Comparison of ENCODE assay signal across 1 cellular context in the genomic region with DNA sequence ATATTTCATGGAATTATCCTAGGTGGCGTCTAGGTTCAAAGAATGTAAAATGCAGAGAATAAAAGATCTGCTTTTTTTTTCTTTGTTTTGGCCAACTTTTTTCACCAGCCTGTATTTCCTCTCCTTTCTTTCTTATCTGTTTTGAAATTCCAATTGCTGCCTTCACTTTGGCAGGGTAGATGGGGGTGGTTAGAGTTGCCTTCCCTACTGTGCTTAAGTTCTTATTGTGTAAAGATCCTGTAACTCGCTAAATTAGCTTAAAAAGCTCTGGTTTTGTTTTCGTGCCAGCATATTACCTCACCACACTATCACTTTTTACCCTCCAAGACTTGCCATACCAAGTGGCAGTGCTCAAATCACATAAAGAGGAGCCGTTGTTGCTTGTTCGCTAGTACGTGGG.
TF ChIP-seq lines count a peak whose summit lies in the region.

No MANE protein-coding gene starts in this region.

TF ChIP-seq in H1, 55 proteins besides CTCF, POLR2A, EP300 and RAD21 (continued from another document):
- TF ChIP-seq, protein P1, sequence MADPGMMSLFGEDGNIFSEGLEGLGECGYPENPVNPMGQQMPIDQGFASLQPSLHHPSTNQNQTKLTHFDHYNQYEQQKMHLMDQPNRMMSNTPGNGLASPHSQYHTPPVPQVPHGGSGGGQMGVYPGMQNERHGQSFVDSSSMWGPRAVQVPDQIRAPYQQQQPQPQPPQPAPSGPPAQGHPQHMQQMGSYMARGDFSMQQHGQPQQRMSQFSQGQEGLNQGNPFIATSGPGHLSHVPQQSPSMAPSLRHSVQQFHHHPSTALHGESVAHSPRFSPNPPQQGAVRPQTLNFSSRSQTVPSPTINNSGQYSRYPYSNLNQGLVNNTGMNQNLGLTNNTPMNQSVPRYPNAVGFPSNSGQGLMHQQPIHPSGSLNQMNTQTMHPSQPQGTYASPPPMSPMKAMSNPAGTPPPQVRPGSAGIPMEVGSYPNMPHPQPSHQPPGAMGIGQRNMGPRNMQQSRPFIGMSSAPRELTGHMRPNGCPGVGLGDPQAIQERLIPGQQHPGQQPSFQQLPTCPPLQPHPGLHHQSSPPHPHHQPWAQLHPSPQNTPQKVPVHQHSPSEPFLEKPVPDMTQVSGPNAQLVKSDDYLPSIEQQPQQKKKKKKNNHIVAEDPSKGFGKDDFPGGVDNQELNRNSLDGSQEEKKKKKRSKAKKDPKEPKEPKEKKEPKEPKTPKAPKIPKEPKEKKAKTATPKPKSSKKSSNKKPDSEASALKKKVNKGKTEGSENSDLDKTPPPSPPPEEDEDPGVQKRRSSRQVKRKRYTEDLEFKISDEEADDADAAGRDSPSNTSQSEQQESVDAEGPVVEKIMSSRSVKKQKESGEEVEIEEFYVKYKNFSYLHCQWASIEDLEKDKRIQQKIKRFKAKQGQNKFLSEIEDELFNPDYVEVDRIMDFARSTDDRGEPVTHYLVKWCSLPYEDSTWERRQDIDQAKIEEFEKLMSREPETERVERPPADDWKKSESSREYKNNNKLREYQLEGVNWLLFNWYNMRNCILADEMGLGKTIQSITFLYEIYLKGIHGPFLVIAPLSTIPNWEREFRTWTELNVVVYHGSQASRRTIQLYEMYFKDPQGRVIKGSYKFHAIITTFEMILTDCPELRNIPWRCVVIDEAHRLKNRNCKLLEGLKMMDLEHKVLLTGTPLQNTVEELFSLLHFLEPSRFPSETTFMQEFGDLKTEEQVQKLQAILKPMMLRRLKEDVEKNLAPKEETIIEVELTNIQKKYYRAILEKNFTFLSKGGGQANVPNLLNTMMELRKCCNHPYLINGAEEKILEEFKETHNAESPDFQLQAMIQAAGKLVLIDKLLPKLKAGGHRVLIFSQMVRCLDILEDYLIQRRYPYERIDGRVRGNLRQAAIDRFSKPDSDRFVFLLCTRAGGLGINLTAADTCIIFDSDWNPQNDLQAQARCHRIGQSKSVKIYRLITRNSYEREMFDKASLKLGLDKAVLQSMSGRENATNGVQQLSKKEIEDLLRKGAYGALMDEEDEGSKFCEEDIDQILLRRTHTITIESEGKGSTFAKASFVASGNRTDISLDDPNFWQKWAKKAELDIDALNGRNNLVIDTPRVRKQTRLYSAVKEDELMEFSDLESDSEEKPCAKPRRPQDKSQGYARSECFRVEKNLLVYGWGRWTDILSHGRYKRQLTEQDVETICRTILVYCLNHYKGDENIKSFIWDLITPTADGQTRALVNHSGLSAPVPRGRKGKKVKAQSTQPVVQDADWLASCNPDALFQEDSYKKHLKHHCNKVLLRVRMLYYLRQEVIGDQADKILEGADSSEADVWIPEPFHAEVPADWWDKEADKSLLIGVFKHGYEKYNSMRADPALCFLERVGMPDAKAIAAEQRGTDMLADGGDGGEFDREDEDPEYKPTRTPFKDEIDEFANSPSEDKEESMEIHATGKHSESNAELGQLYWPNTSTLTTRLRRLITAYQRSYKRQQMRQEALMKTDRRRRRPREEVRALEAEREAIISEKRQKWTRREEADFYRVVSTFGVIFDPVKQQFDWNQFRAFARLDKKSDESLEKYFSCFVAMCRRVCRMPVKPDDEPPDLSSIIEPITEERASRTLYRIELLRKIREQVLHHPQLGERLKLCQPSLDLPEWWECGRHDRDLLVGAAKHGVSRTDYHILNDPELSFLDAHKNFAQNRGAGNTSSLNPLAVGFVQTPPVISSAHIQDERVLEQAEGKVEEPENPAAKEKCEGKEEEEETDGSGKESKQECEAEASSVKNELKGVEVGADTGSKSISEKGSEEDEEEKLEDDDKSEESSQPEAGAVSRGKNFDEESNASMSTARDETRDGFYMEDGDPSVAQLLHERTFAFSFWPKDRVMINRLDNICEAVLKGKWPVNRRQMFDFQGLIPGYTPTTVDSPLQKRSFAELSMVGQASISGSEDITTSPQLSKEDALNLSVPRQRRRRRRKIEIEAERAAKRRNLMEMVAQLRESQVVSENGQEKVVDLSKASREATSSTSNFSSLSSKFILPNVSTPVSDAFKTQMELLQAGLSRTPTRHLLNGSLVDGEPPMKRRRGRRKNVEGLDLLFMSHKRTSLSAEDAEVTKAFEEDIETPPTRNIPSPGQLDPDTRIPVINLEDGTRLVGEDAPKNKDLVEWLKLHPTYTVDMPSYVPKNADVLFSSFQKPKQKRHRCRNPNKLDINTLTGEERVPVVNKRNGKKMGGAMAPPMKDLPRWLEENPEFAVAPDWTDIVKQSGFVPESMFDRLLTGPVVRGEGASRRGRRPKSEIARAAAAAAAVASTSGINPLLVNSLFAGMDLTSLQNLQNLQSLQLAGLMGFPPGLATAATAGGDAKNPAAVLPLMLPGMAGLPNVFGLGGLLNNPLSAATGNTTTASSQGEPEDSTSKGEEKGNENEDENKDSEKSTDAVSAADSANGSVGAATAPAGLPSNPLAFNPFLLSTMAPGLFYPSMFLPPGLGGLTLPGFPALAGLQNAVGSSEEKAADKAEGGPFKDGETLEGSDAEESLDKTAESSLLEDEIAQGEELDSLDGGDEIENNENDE (IDR thresholded peaks at IDR 0.05; ENCODE audit: insufficient replicate concordance, low read length) = peak; percentile 36
- no peak for TF ChIP-seq JUN (IDR thresholded peaks at IDR 0.05; ENCODE audit: low read depth, low read length)
